Comparison of ENCODE assay signal across 26 cellular contexts in the genomic region with DNA sequence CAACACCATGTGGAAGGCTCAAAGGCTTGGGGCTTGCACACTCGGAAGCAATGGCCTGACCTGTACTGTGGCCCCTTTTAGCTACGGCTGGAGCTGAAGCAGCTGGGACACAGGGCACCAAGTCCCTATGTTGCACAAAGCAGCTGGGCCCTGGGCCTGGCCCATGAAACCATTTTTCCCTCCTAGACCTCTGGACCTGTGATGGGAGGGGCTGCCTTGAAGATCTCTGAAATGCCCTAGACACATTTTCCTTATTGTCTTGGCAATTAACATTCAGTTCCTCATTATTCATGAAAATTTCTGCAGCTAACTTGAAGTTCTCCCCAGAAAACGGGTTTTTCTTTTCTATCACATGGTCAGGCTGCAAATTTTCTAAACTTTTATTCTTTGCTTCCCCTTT.
"Had no signal": no experiment of that assay in that cellular context is flagged by ENCODE, and none has a peak within 500 bp of the region (broad histone marks: within the 10 kb centered on the region; RNA-seq: fewer than 3 reads in every experiment).

No MANE protein-coding gene starts in this region.

- H3K4me3 Mint-ChIP-seq: mesothelial cell of epicardium; naive B cell; nephron; neural crest cell; stimulated activated memory B cell treated with anti-CD40 and anti-IgM and Interleukin-4, amounts not matched to agents 10 μg/mL and 1 μg/mL and 100 μg/mL, for 72 hours; stimulated activated naive CD8-positive, alpha-beta T cell treated with anti-CD3 and anti-CD28 coated beads, Interleukin-15, amount 100 ng/mL, for 72 hours; type B pancreatic cell had no signal

- ATAC-seq: left colon; left lung; right lobe of liver; stimulated activated memory B cell treated with anti-CD40 and anti-IgM and Interleukin-4, amounts not matched to agents 10 μg/mL and 1 μg/mL and 100 μg/mL, for 72 hours; stimulated activated naive CD8-positive, alpha-beta T cell treated with anti-CD3 and anti-CD28 coated beads, Interleukin-15, amount 100 ng/mL, for 72 hours had no signal

- H3K36me3 Mint-ChIP-seq: mesothelial cell of epicardium; stimulated activated memory B cell treated with anti-CD40 and anti-IgM and Interleukin-4, amounts not matched to agents 10 μg/mL and 1 μg/mL and 100 μg/mL, for 72 hours; type B pancreatic cell had no signal

- H3K27ac Mint-ChIP-seq: mesothelial cell of epicardium; naive B cell; nephron; progenitor cell of endocrine pancreas; stimulated activated memory B cell treated with anti-CD40 and anti-IgM and Interleukin-4, amounts not matched to agents 10 μg/mL and 1 μg/mL and 100 μg/mL, for 72 hours; stimulated activated naive CD8-positive, alpha-beta T cell treated with anti-CD3 and anti-CD28 coated beads, Interleukin-15, amount 100 ng/mL, for 72 hours; type B pancreatic cell had no signal

- H3K4me1 Mint-ChIP-seq: mesothelial cell of epicardium; naive B cell; nephron; neural crest cell; stimulated activated memory B cell treated with anti-CD40 and anti-IgM and Interleukin-4, amounts not matched to agents 10 μg/mL and 1 μg/mL and 100 μg/mL, for 72 hours; stimulated activated naive CD8-positive, alpha-beta T cell treated with anti-CD3 and anti-CD28 coated beads, Interleukin-15, amount 100 ng/mL, for 72 hours had no signal

- H3K27ac ChIP-seq: left lung, right atrium auricular region, right lobe of liver, tibial nerve, vagina had no signal

- DNase-seq: hippocampal formation; kidney; left colon; left lung; mesendoderm; naive B cell; nucleus accumbens; right lobe of liver; stimulated activated CD4-positive, alpha-beta T cell treated with anti-CD3 and anti-CD28 coated beads, Interleukin-1b, Interleukin-23, amount 100 ng/mL, for 48 hours; stimulated activated CD4-positive, alpha-beta T cell treated with anti-CD3 and anti-CD28 coated beads, Interleukin-2, amount 100 ng/mL, for 48 hours; stimulated activated CD4-positive, alpha-beta T cell treated with anti-CD3 and anti-CD28 coated beads, Interleukin-4, amount 100 ng/mL, for 4 hours; stimulated activated CD8-positive, alpha-beta memory T cell treated with anti-CD3 and anti-CD28 coated beads, Interleukin-4, amount 100 ng/mL, for 48 hours; stimulated activated naive CD4-positive, alpha-beta T cell treated with Interleukin-2 at 50 U/mL for 16 hours; stimulated activated naive CD8-positive, alpha-beta T cell treated with anti-CD3 and anti-CD28 coated beads, Interleukin-15, amount 100 ng/mL, for 72 hours; substantia nigra had no signal

- H3K9me3 ChIP-seq: left lung, right lobe of liver, vagina had no signal

- H3K4me3 ChIP-seq: left lung, lung, right atrium auricular region, right lobe of liver, smooth muscle cell, tibial nerve, vagina had no signal

- H3K4me1 ChIP-seq: left lung, right atrium auricular region, right lobe of liver, tibial nerve, vagina had no signal

- H3K9me3 Mint-ChIP-seq: stimulated activated naive CD8-positive, alpha-beta T cell treated with anti-CD3 and anti-CD28 coated beads, Interleukin-15, amount 100 ng/mL, for 72 hours; type B pancreatic cell had no signal

- H3K27me3 ChIP-seq: left lung, right atrium auricular region, right lobe of liver, tibial nerve, vagina had no signal

- H3K36me3 ChIP-seq: left lung, right atrium auricular region, right lobe of liver, tibial nerve, vagina had no signal
